In genomic region chr6:26205161-26205624, GRCh38 we compare ENCODE assay signal across 1 cellular context.
TF ChIP-seq lines count a peak whose summit lies in the region.

No MANE protein-coding gene starts in this region.

TF ChIP-seq in K562, 482 proteins besides CTCF, POLR2A, EP300 and RAD21 (continued from another document):
- TF ChIP-seq SRSF9 (IDR thresholded peaks at IDR 0.05; ENCODE audit: borderline replicate concordance, low read depth, low read length) (no peak), ZNF184 (CRISPR knock-in tag; IDR thresholded peaks at IDR 0.05) (no peak), ZNF512 (tag; IDR thresholded peaks at IDR 0.05) (no peak), PHF8 (IDR thresholded peaks at IDR 0.05; ENCODE audit: borderline replicate concordance, low read length) (no peak), NFE2 (IDR thresholded peaks at IDR 0.05; ENCODE audit: low read depth) (no peak), TAL1 (IDR thresholded peaks at IDR 0.05) (no peak), ZNF133 (CRISPR knock-in tag; IDR thresholded peaks at IDR 0.05) (no peak), TARDBP (IDR thresholded peaks at IDR 0.05) (no peak), ZNF778 (CRISPR knock-in tag; IDR thresholded peaks at IDR 0.05) (no peak), ZZZ3 (IDR thresholded peaks at IDR 0.05) (no peak), MNT (conservative IDR thresholded peaks at IDR 0.05) (no peak), ASH1L (IDR thresholded peaks at IDR 0.05; ENCODE audit: borderline replicate concordance, low read depth, partially characterized antibody) (no peak), ZNF584 (CRISPR knock-in tag; IDR thresholded peaks at IDR 0.05; ENCODE audit: low read depth) (no peak), HIVEP1 (CRISPR knock-in tag; IDR thresholded peaks at IDR 0.05) (no peak), SETDB1 (IDR thresholded peaks at IDR 0.05; ENCODE audit: low read length) (no peak), ZNF707 (CRISPR knock-in tag; conservative IDR thresholded peaks at IDR 0.05) (no peak), SAFB2 (IDR thresholded peaks at IDR 0.05; ENCODE audit: borderline replicate concordance, low read depth, low read length, severe bottlenecking) (no peak), ELF1 (tag; IDR thresholded peaks at IDR 0.05) (no peak), IRF9 (tag; IDR thresholded peaks at IDR 0.05) (no peak), ZNF134 (CRISPR knock-in tag; conservative IDR thresholded peaks at IDR 0.05) (0 out of 2 replicates have a peak, but pooled peaks have one; percentile 32), SIRT6 (IDR thresholded peaks at IDR 0.05; ENCODE audit: low read depth, low read length) (peak; percentile 73), ZNF212 (CRISPR knock-in tag; IDR thresholded peaks at IDR 0.05) (no peak), CREB3L1 (IDR thresholded peaks at IDR 0.05; ENCODE audit: borderline replicate concordance, low read depth) (no peak), MTA1 (IDR thresholded peaks at IDR 0.05; ENCODE audit: borderline replicate concordance) (no peak), CEBPB (tag; IDR thresholded peaks at IDR 0.05) (peak; percentile 75), BHLHE40 (IDR thresholded peaks at IDR 0.05; ENCODE audit: low read length) (no peak), HBP1 (CRISPR knock-in tag; IDR thresholded peaks at IDR 0.05) (peak; percentile 93), POLR2AphosphoS2 (IDR thresholded peaks at IDR 0.05; ENCODE audit: low read length) (no peak), NELFE (IDR thresholded peaks at IDR 0.05; ENCODE audit: insufficient read depth, insufficient read length) (no peak), MTA3 (IDR thresholded peaks at IDR 0.05; ENCODE audit: borderline replicate concordance) (no peak; the same call in 1 of the 2 replicates), ATF7 (IDR thresholded peaks at IDR 0.05) (no peak), HINFP (tag; conservative IDR thresholded peaks at IDR 0.05; ENCODE audit: low read depth) (no peak), TCF7 (IDR thresholded peaks at IDR 0.05; ENCODE audit: borderline replicate concordance) (no peak), SP1 (CRISPR knock-in tag; IDR thresholded peaks at IDR 0.05) (no peak), TOE1 (IDR thresholded peaks at IDR 0.05; ENCODE audit: borderline replicate concordance) (no peak; the same call in 1 of the 2 replicates), TOE1 (CRISPR knock-in tag; IDR thresholded peaks at IDR 0.05; ENCODE audit: borderline replicate concordance, low read depth) (0 out of 2 replicates have a peak, but pooled peaks have one; percentile 37), E2F6 (IDR thresholded peaks at IDR 0.05; ENCODE audit: borderline replicate concordance in 1 of 2, extremely low read depth in 1 of 2, insufficient read depth in 1 of 2, insufficient read length in 1 of 2, low read depth in 1 of 2, low read length in 1 of 2, poor library complexity in 1 of 2, severe bottlenecking in 1 of 2) (no peak), MAFK (IDR thresholded peaks at IDR 0.05; ENCODE audit: low read length) (no peak), SFPQ (IDR thresholded peaks at IDR 0.05; ENCODE audit: low read depth, low read length) (no peak), ZNF311 (CRISPR knock-in tag; IDR thresholded peaks at IDR 0.05) (no peak), HNRNPUL1 (IDR thresholded peaks at IDR 0.05; ENCODE audit: low read length) (peak; percentile 86; the same call in 1 of the 2 replicates), ZNF740 (CRISPR knock-in tag; IDR thresholded peaks at IDR 0.05) (no peak), ZNF740 (tag; IDR thresholded peaks at IDR 0.05) (no peak), ZSCAN32 (CRISPR knock-in tag; IDR thresholded peaks at IDR 0.05) (peak; percentile 81), MBD2 (IDR thresholded peaks at IDR 0.05; ENCODE audit: borderline replicate concordance, low read depth) (peak; percentile 10; the same call in 1 of the 2 replicates), ZNF507 (tag; conservative IDR thresholded peaks at IDR 0.05) (no peak), POLR3G (IDR thresholded peaks at IDR 0.05; ENCODE audit: extremely low read depth, insufficient read length, insufficient replicate concordance) (no peak), PTTG1 (tag; IDR thresholded peaks at IDR 0.05; ENCODE audit: low read depth) (no peak), TAF15 (IDR thresholded peaks at IDR 0.05; ENCODE audit: low read depth, low read length) (no peak), WHSC1 (IDR thresholded peaks at IDR 0.05; ENCODE audit: low read length) (no peak)
